In the genomic region with DNA sequence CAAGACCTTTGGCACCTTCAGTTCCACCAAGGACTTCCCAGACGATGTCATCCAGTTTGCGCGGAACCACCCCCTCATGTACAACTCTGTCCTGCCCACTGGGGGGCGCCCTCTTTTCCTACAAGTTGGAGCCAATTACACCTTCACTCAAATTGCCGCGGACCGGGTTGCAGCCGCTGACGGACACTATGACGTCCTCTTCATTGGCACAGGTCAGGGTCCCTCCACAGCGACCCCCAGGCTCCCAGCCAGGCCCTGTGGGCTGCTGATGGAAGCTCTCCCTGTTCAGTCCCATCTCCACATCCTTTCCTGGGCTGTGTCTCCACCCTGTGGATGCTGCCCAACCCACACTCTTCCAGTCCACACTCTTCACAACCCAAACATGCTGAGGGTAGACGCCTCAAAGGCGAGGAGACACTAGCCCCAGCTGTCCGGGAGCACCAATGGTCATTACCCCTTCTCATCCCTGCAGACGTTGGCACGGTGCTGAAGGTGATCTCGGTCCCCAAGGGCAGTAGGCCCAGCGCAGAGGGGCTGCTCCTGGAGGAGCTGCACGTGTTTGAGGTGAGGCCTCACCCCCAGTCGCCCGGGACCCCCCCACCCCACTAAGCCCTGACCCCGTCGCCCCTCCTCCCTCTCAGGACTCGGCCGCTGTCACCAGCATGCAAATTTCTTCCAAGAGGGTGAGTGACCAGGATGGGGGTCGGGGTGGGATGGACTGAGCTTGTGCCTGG, we compare ENCODE assay signal across 1 cellular context.
TF ChIP-seq lines count a peak whose summit lies in the region.

No MANE protein-coding gene starts in this region.

TF ChIP-seq in A549, 52 proteins besides CTCF, POLR2A, EP300 and RAD21:
- TF ChIP-seq, protein P1, sequence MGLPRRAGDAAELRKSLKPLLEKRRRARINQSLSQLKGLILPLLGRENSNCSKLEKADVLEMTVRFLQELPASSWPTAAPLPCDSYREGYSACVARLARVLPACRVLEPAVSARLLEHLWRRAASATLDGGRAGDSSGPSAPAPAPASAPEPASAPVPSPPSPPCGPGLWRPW (IDR thresholded peaks at IDR 0.05), result no peak
- peak; percentile 39; the same call in 1 of the 3 replicates for TF ChIP-seq SMC3 (IDR thresholded peaks at IDR 0.05)
- TF ChIP-seq, protein P2, sequence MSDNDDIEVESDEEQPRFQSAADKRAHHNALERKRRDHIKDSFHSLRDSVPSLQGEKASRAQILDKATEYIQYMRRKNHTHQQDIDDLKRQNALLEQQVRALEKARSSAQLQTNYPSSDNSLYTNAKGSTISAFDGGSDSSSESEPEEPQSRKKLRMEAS (IDR thresholded peaks at IDR 0.05), result 0 out of 2 replicates have a peak, but pooled peaks have one; percentile 20
